ENCODE assay signal across 1 cellular context in genomic region chr5:102583663-102584062, GRCh38.
TF ChIP-seq lines count a peak whose summit lies in the region.

No MANE protein-coding gene starts in this region.

TF ChIP-seq in WTC11, 78 proteins besides CTCF, POLR2A, EP300 and RAD21 (continued from another document):
- TF ChIP-seq ZNF671 (CRISPR knock-in tag; IDR thresholded peaks at IDR 0.05) (no peak), TCF7 (CRISPR knock-in tag; IDR thresholded peaks at IDR 0.05; ENCODE audit: low read depth) (no peak), NR2C2 (CRISPR knock-in tag; IDR thresholded peaks at IDR 0.05) (no peak), AFF4 (CRISPR knock-in tag; IDR thresholded peaks at IDR 0.05; ENCODE audit: borderline replicate concordance) (no peak), ZNF219 (CRISPR knock-in tag; IDR thresholded peaks at IDR 0.05; ENCODE audit: borderline replicate concordance) (no peak)
